ENCODE assay signal across 13 cellular contexts in genomic region chr14:100588671-100589070, GRCh38. TPM values are rescaled to one million over a fixed set of nuclear protein-coding genes. Genes with fewer than 3 reads are reported as not detected.
DNase-seq lines count a peak whose midpoint lies in the region; ATAC-seq and TF ChIP-seq lines count a peak whose summit lies in the region.
"Had no signal": no experiment of that assay in that cellular context is flagged by ENCODE, and none has a peak within 500 bp of the region (broad histone marks: within the 10 kb centered on the region; RNA-seq: fewer than 3 reads in every experiment).

No MANE protein-coding gene starts in this region.

- H3K27ac Mint-ChIP-seq in activated CD4-positive, alpha-beta T cell treated with anti-CD3 and anti-CD28 coated beads, Interleukin-2, amount 10 ng/mL, durations not matched to agents 24 days and 14 days, result no peak overlapping the region
- H3K27ac Mint-ChIP-seq in endodermal cell (no peak overlapping the region), progenitor cell of endocrine pancreas (no peak overlapping the region)

- WGBS in endodermal cell (ENCODE audit: insufficient coverage in 1 of 2, insufficient read length in 1 of 2), 2 experiments, result 85 to 87% methylated on average over 8 to 10 of the region's 10 CpGs

- H3K9ac ChIP-seq in endodermal cell (ENCODE audit: extremely low read depth, low read length, poor library complexity, severe bottlenecking), result no peak overlapping the region
- H3K9ac ChIP-seq: SK-N-SH had no signal

- H3K9me3 Mint-ChIP-seq in activated CD4-positive, alpha-beta T cell treated with anti-CD3 and anti-CD28 coated beads, Interleukin-2, amount 10 ng/mL, durations not matched to agents 24 days and 14 days, result no peaks in the 10 kb centered on the region
- no peaks in the 10 kb centered on the region for H3K9me3 Mint-ChIP-seq in endodermal cell
- no peaks in the 10 kb centered on the region for H3K9me3 Mint-ChIP-seq in progenitor cell of endocrine pancreas (ENCODE audit: low read depth)

- H3K4me1 Mint-ChIP-seq in activated CD4-positive, alpha-beta T cell treated with anti-CD3 and anti-CD28 coated beads, Interleukin-2, amount 10 ng/mL, durations not matched to agents 24 days and 14 days, result no peaks in the 10 kb centered on the region
- H3K4me1 Mint-ChIP-seq in endodermal cell (no peaks in the 10 kb centered on the region), progenitor cell of endocrine pancreas (ENCODE audit: low read depth) (no peaks in the 10 kb centered on the region)

- peaks cover 23% of the 10 kb centered on the region for H3K27me3 Mint-ChIP-seq in activated CD4-positive, alpha-beta T cell treated with anti-CD3 and anti-CD28 coated beads, Interleukin-2, amount 10 ng/mL, durations not matched to agents 24 days and 14 days
- peaks cover 69% of the 10 kb centered on the region for H3K27me3 Mint-ChIP-seq in endodermal cell (ENCODE audit: insufficient read depth)
- peaks cover 71% of the 10 kb centered on the region for H3K27me3 Mint-ChIP-seq in progenitor cell of endocrine pancreas

- H3K36me3 Mint-ChIP-seq in activated CD4-positive, alpha-beta T cell treated with anti-CD3 and anti-CD28 coated beads, Interleukin-2, amount 10 ng/mL, durations not matched to agents 24 days and 14 days (ENCODE audit: low read depth), result no peaks in the 10 kb centered on the region
- H3K36me3 Mint-ChIP-seq in endodermal cell (ENCODE audit: low read depth) (no peaks in the 10 kb centered on the region), progenitor cell of endocrine pancreas (ENCODE audit: insufficient read depth) (no peaks in the 10 kb centered on the region)

- no peak for ATAC-seq in HG03571 (IDR thresholded peaks at IDR 0.05; ENCODE audit: unreplicated experiment)
- ATAC-seq: A549 had no signal

- H3K9me3 ChIP-seq in endodermal cell (ENCODE audit: control insufficient read depth, low read length), result no peaks in the 10 kb centered on the region
- H3K9me3 ChIP-seq: A549, adrenal gland, SK-N-SH had no signal

- intact Hi-C loops in activated CD4-positive, alpha-beta T cell treated with anti-CD3 and anti-CD28 coated beads, Interleukin-2, amount 10 ng/mL, durations not matched to agents 24 days and 14 days (cut with micrococcal nuclease), result no loop called here

- no peak for DNase-seq in activated CD4-positive, alpha-beta T cell treated with anti-CD3 and anti-CD28 coated beads, Interleukin-2, amount 10 ng/mL, durations not matched to agents 24 days and 14 days
- no peak for DNase-seq in activated CD4-positive, alpha-beta T cell treated with anti-CD3 and anti-CD28 coated beads, Interleukin-2, amount 50 U/mL, for 48 hours
- DNase-seq in NCI-H2171 (lab: John Stamatoyannopoulos, UW) (peak; percentile 64), endodermal cell (peak; percentile 44), progenitor cell of endocrine pancreas (ENCODE audit: low spot score, unreplicated experiment) (no peak), coronary artery (ENCODE audit: low spot score) (no peak), NCI-H82 (lab: John Stamatoyannopoulos, UW) (no peak)
- DNase-seq: Karpas-422; stimulated activated CD4-positive, alpha-beta T cell treated with anti-CD3 and anti-CD28 coated beads, Interleukin-15, amount 100 ng/mL, for 24 hours had no signal

- peak overlapping the region; percentile 41 for H3K4me3 Mint-ChIP-seq in activated CD4-positive, alpha-beta T cell treated with anti-CD3 and anti-CD28 coated beads, Interleukin-2, amount 10 ng/mL, durations not matched to agents 24 days and 14 days
- H3K4me3 Mint-ChIP-seq in endodermal cell (no peak overlapping the region), progenitor cell of endocrine pancreas (ENCODE audit: low read depth) (peak overlapping the region; percentile 64)

- no peaks in the 10 kb centered on the region for H3K4me1 ChIP-seq in endodermal cell (ENCODE audit: control insufficient read depth, insufficient read depth, low read length)

- H3K27ac ChIP-seq in endodermal cell (ENCODE audit: low read depth, low read length) (no peak overlapping the region), coronary artery (no peak overlapping the region)
- H3K27ac ChIP-seq: adrenal gland had no signal

- H3K4me3 ChIP-seq in endodermal cell (ENCODE audit: low read length), result no peak overlapping the region
- no peak overlapping the region for H3K4me3 ChIP-seq in coronary artery
- H3K4me3 ChIP-seq: A549, adrenal gland had no signal

- H3K36me3 ChIP-seq in endodermal cell (ENCODE audit: control insufficient read depth, insufficient read depth, low read length), result no peaks in the 10 kb centered on the region
- H3K36me3 ChIP-seq: adrenal gland had no signal

- TF ChIP-seq CTCF in endodermal cell (conservative IDR thresholded peaks at IDR 0.05) (no peak), progenitor cell of endocrine pancreas (IDR thresholded peaks at IDR 0.05; ENCODE audit: unreplicated experiment) (no peak), coronary artery (IDR thresholded peaks at IDR 0.05) (no peak)

- peaks cover 59% of the 10 kb centered on the region for H3K27me3 ChIP-seq in endodermal cell (ENCODE audit: control insufficient read depth, insufficient read depth, low read length, poor library complexity, severe bottlenecking)

RNA-seq across cellular contexts. Expression of gene BEGAIN, which starts 1.5 kb away (rescaled TPM):
- total RNA-seq in activated CD4-positive, alpha-beta T cell treated with anti-CD3 and anti-CD28 coated beads, Interleukin-2, amount 10 ng/mL, durations not matched to agents 24 days and 14 days, result 3.0 and 4.8 TPM in 2 replicates
- total RNA-seq in endodermal cell (1 to 10 TPM in 1 of 2 donors, under 1 TPM in 1; 0.91 to 1.3 TPM), progenitor cell of endocrine pancreas (0.58 and 0.65 TPM in 2 replicates)
- polyA plus RNA-seq in endodermal cell (2013, experiment 1 of 2), result 1.4 TPM
- polyA plus RNA-seq in endodermal cell (2013, experiment 2 of 2), result 1.1 TPM

Comparison
In these comparisons a context has a peak if more than half of its experiments do, and no peak if none do; other contexts are left out.
1. DNase-seq: peak in NCI-H2171 (single experiment) and endodermal cell (single experiment); none in activated CD4-positive, alpha-beta T cell treated with anti-CD3 and anti-CD28 coated beads, Interleukin-2, amount 10 ng/mL, durations not matched to agents 24 days and 14 days (single experiment), activated CD4-positive, alpha-beta T cell treated with anti-CD3 and anti-CD28 coated beads, Interleukin-2, amount 50 U/mL, for 48 hours (0 of 2), progenitor cell of endocrine pancreas (single experiment), coronary artery (single experiment) and NCI-H82 (single experiment).